12 cellular contexts compared by ENCODE assay signal in genomic region chr15:61034793-61035710, GRCh38.
DNase-seq lines count a peak whose midpoint lies in the region; ATAC-seq and TF ChIP-seq lines count a peak whose summit lies in the region.
"Had no signal": no experiment of that assay in that cellular context is flagged by ENCODE, and none has a peak within 500 bp of the region (broad histone marks: within the 10 kb centered on the region; RNA-seq: fewer than 3 reads in every experiment).

No MANE protein-coding gene starts in this region.

- H3K79me1 ChIP-seq in mesenchymal stem cell (replicated peaks; ENCODE audit: low read length, poor library complexity, severe bottlenecking) = no peaks in the 10 kb centered on the region

- peak; percentile 72 for DNase-seq in HFFc6
- DNase-seq in esophagus muscularis mucosa (ENCODE audit: extremely low spot score) = no peak
- no peak for DNase-seq in mesenchymal stem cell
- no peak for DNase-seq in thoracic aorta (ENCODE audit: low spot score)
- DNase-seq in retina = no peak
- no peak for DNase-seq in SW 1271 (lab: John Stamatoyannopoulos, UW)
- DNase-seq: DMS 273 treated with DMSO at 0.1 percent for 48 hours, right lobe of liver, RPMI8226 had no signal

- H3K9me3 ChIP-seq in esophagus muscularis mucosa (no peaks in the 10 kb centered on the region), mesenchymal stem cell (ENCODE audit: control insufficient read depth, low read length) (no peaks in the 10 kb centered on the region), thoracic aorta (no peaks in the 10 kb centered on the region)
- H3K9me3 ChIP-seq: right lobe of liver had no signal

- H3K4me2 ChIP-seq in mesenchymal stem cell (ENCODE audit: low read length, poor library complexity, severe bottlenecking) = no peak overlapping the region

- H3K4ac ChIP-seq in mesenchymal stem cell (ENCODE audit: low read depth in 1 of 2, low read length in 2 of 2) = no peak overlapping the region

- no peak overlapping the region for H3K23ac ChIP-seq in mesenchymal stem cell (ENCODE audit: low read length in 2 of 2)

- H3K36me3 ChIP-seq in esophagus muscularis mucosa = no peaks in the 10 kb centered on the region
- no peaks in the 10 kb centered on the region for H3K36me3 ChIP-seq in mesenchymal stem cell (ENCODE audit: control insufficient read depth in 1 of 2, insufficient read depth in 2 of 2, low read depth in 1 of 2, low read length in 2 of 2)
- no peaks in the 10 kb centered on the region for H3K36me3 ChIP-seq in thoracic aorta
- H3K36me3 ChIP-seq: right lobe of liver had no signal

- H3K4me3 Mint-ChIP-seq in HFFc6 = peak overlapping the region; percentile 75
- H3K4me3 Mint-ChIP-seq: memory B cell had no signal

- H4K91ac ChIP-seq in mesenchymal stem cell (ENCODE audit: low read length) = no peak overlapping the region

- H3K27me3 ChIP-seq in esophagus muscularis mucosa = no peaks in the 10 kb centered on the region
- no peaks in the 10 kb centered on the region for H3K27me3 ChIP-seq in mesenchymal stem cell (ENCODE audit: control insufficient read depth in 1 of 2, insufficient read depth in 1 of 2, low read length in 2 of 2)
- no peaks in the 10 kb centered on the region for H3K27me3 ChIP-seq in thoracic aorta (replicated peaks; ENCODE audit: insufficient read depth)
- H3K27me3 ChIP-seq: right lobe of liver had no signal

- H2AFZ ChIP-seq in mesenchymal stem cell (ENCODE audit: low read depth, low read length) = no peak overlapping the region

- no peak overlapping the region for H2BK15ac ChIP-seq in mesenchymal stem cell (ENCODE audit: low read depth, poor library complexity, severe bottlenecking)

- H4K8ac ChIP-seq in mesenchymal stem cell (ENCODE audit: low read length) = no peak overlapping the region

- H3K4me1 Mint-ChIP-seq in HFFc6 (ENCODE audit: low read depth) = peaks cover 75% of the 10 kb centered on the region
- H3K4me1 Mint-ChIP-seq: memory B cell had no signal

- TF ChIP-seq EP300 in esophagus muscularis mucosa (IDR thresholded peaks at IDR 0.05) = no peak

- ATAC-seq in thoracic aorta (ENCODE audit: insufficient number of reproducible peaks, low FRiP score, low read depth) (peak; percentile 47), HG03354 (IDR thresholded peaks at IDR 0.05; ENCODE audit: poor library complexity, severe bottlenecking, unreplicated experiment) (no peak), HG02970 (IDR thresholded peaks at IDR 0.05; ENCODE audit: low FRiP score, unreplicated experiment) (no peak)
- ATAC-seq: right lobe of liver had no signal

- TF ChIP-seq CTCF in HFFc6 (IDR thresholded peaks at IDR 0.05) (no peak), esophagus muscularis mucosa (IDR thresholded peaks at IDR 0.05) (no peak), thoracic aorta (IDR thresholded peaks at IDR 0.05) (no peak)

- 53% methylated on average over 8 of the region's 8 CpGs for WGBS in esophagus muscularis mucosa
- WGBS in mesenchymal stem cell = 83% methylated on average over 5 of the region's 8 CpGs

- no peaks in the 10 kb centered on the region for H3K36me3 Mint-ChIP-seq in HFFc6 (ENCODE audit: low read depth)
- H3K36me3 Mint-ChIP-seq: memory B cell had no signal

- no peak overlapping the region for H2BK12ac ChIP-seq in mesenchymal stem cell (ENCODE audit: low read length in 2 of 2)

- H3K27ac ChIP-seq in esophagus muscularis mucosa (replicated peaks in 1 of 4) = peak overlapping the region; percentile 54 to 70 (median 67)
- no peak overlapping the region for H3K27ac ChIP-seq in mesenchymal stem cell (ENCODE audit: low read length, poor library complexity, severe bottlenecking)
- H3K27ac ChIP-seq in thoracic aorta = peak overlapping the region; percentile 80 to 82
- H3K27ac ChIP-seq: right lobe of liver had no signal

- H3K27me3 Mint-ChIP-seq in HFFc6 (ENCODE audit: insufficient read depth) = no peaks in the 10 kb centered on the region

- no peak overlapping the region for H3K14ac ChIP-seq in mesenchymal stem cell (ENCODE audit: low read length in 2 of 2)

- no peak overlapping the region for H3K18ac ChIP-seq in mesenchymal stem cell (ENCODE audit: low read depth in 1 of 2, low read length in 2 of 2)

- H3K4me3 ChIP-seq in esophagus muscularis mucosa = peak overlapping the region in 2 of 4 donors; percentile 3 to 8
- peak overlapping the region in 1 of 2 experiments; percentile 59 for H3K4me3 ChIP-seq in mesenchymal stem cell (ENCODE audit: insufficient read depth in 1 of 2, low read depth in 1 of 2, low read length in 2 of 2)
- H3K4me3 ChIP-seq in thoracic aorta = peak overlapping the region; percentile 51
- H3K4me3 ChIP-seq: right lobe of liver had no signal

- H2AK5ac ChIP-seq in mesenchymal stem cell (ENCODE audit: low read length, severe bottlenecking) = no peak overlapping the region

- no peak for TF ChIP-seq POLR2A in esophagus muscularis mucosa (IDR thresholded peaks at IDR 0.05; ENCODE audit: low read depth)

- H3K4me1 ChIP-seq in esophagus muscularis mucosa (peaks cover 22 to 76% (median 51%) of the 10 kb centered on the region in 4 donors), mesenchymal stem cell (ENCODE audit: control insufficient read depth, insufficient read depth, low read depth, low read length) (no peaks in the 10 kb centered on the region), thoracic aorta (ENCODE audit: control insufficient read depth in 1 of 2, low read depth in 2 of 2) (peaks cover 27 to 67% of the 10 kb centered on the region in 2 donors)

- no peak overlapping the region for H2BK120ac ChIP-seq in mesenchymal stem cell (ENCODE audit: low read depth, low read length)

- peak overlapping the region; percentile 87 for H3K27ac Mint-ChIP-seq in HFFc6
- H3K27ac Mint-ChIP-seq: memory B cell had no signal

- H3K9ac ChIP-seq in mesenchymal stem cell (ENCODE audit: low read length) = peak overlapping the region; percentile 92

- intact Hi-C loops in esophagus muscularis mucosa (cut with DNase I) = loop anchor here (5.0 kb wide), 1 partner anchor 98 kb away; no protein-coding TSS in a partner anchor

- no peak overlapping the region for H2BK5ac ChIP-seq in mesenchymal stem cell (ENCODE audit: low read depth, low read length, poor library complexity, severe bottlenecking)

- H3K9me3 Mint-ChIP-seq in HFFc6 = no peaks in the 10 kb centered on the region
- H3K9me3 Mint-ChIP-seq: memory B cell had no signal
